ENCODE assay signal across 10 cellular contexts in the genomic region with DNA sequence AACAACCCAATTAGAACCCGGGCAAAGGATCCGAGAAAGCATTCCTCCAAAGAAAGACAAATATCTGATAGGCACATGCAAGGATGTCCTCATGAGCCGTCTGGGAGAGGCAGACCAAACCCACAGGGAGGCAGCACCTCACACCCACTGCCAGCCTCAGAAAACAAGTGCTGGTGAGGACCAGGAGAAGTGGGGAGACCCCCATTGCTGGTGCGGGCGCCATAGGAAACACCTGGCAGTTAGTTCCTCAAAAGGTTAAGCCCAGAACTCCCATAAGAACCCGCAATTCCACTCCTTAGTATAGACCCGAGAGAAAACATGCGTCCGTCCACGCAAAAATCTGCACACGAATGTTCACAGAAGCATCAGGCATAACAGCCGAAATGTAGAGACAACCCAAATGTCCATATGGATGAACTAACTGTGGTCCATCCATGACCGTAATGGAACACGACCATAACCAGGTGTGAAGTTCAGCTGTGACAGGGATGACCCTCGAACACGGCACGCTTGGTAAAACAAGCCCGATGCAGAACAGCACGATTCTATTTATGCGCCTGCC. TPM values are rescaled to one million over a fixed set of nuclear protein-coding genes. Genes with fewer than 3 reads are reported as not detected.
A peak's percentile ranks its signal among the peaks of the same experiment; 100 is the strongest.
DNase-seq lines count a peak whose midpoint lies in the region; TF ChIP-seq lines count a peak whose summit lies in the region.
"Had no signal": no experiment of that assay in that cellular context is flagged by ENCODE, and none has a peak within 500 bp of the region (broad histone marks: within the 10 kb centered on the region; RNA-seq: fewer than 3 reads in every experiment).

No MANE protein-coding gene starts in this region.

- H4K20me1 ChIP-seq in DOHH2 (ENCODE audit: control insufficient read depth, insufficient read depth, low read depth, low read length), result peaks cover 23% of the 10 kb centered on the region; the same call in 1 of the 2 replicates
- H4K20me1 ChIP-seq in MM.1S (ENCODE audit: insufficient read depth, low read length), result peaks cover 12% of the 10 kb centered on the region

- no peaks in the 10 kb centered on the region for H3K27me3 ChIP-seq in DOHH2 (ENCODE audit: control insufficient read depth, low read length)
- H3K27me3 ChIP-seq in MM.1S (replicated peaks; ENCODE audit: insufficient read depth, low read length), result no peaks in the 10 kb centered on the region
- no peaks in the 10 kb centered on the region for H3K27me3 ChIP-seq in ectodermal cell (ENCODE audit: control insufficient read depth, insufficient read depth, low read length, poor library complexity, severe bottlenecking)
- H3K27me3 ChIP-seq: tibial artery had no signal

- no peak overlapping the region for H3K9ac ChIP-seq in MM.1S (ENCODE audit: low read length)

- H3K9me2 ChIP-seq in DOHH2 (replicated peaks; ENCODE audit: control insufficient read depth, low read length) (no peaks in the 10 kb centered on the region), MM.1S (replicated peaks; ENCODE audit: insufficient read depth, low read length) (no peaks in the 10 kb centered on the region)

- H3F3A ChIP-seq in DOHH2 (ENCODE audit: control insufficient read depth, insufficient read depth) (peaks cover 7% of the 10 kb centered on the region), MM.1S (ENCODE audit: insufficient read depth, low read length) (no peaks in the 10 kb centered on the region)

- H3K4me3 Mint-ChIP-seq in osteocyte (ENCODE audit: unreplicated experiment), result no peak overlapping the region

- H3K4me1 ChIP-seq in DOHH2 (ENCODE audit: control insufficient read depth, low read length) (peaks cover 69% of the 10 kb centered on the region), MM.1S (ENCODE audit: low read length) (no peaks in the 10 kb centered on the region), ectodermal cell (ENCODE audit: control insufficient read depth, insufficient read depth, low read length) (peaks cover 45% of the 10 kb centered on the region)

- H2AFZ ChIP-seq in MM.1S (ENCODE audit: low read length), result no peak overlapping the region

- DNase-seq in MM.1S (no peak), osteocyte (ENCODE audit: extremely low spot score, unreplicated experiment) (no peak), EL (no peak), NCI-H2171 (lab: John Stamatoyannopoulos, UW) (no peak), medulla oblongata (ENCODE audit: extremely low spot score) (no peak)
- DNase-seq: activated CD8-positive, alpha-beta memory T cell treated with anti-CD3 and anti-CD28 coated beads, Interleukin-2, amount 50 U/mL, for 4 hours; T-helper 1 cell; tibial artery had no signal

- H3K9me3 Mint-ChIP-seq in osteocyte (ENCODE audit: unreplicated experiment), result no peaks in the 10 kb centered on the region

- TF ChIP-seq CTCF in DOHH2 (IDR thresholded peaks at IDR 0.05; ENCODE audit: low read depth, low read length, poor library complexity, severe bottlenecking) (no peak), MM.1S (IDR thresholded peaks at IDR 0.05; ENCODE audit: low read length) (no peak), osteocyte (IDR thresholded peaks at IDR 0.05) (no peak)

- H3K4me1 Mint-ChIP-seq in osteocyte (ENCODE audit: unreplicated experiment), result peaks cover 58% of the 10 kb centered on the region

- no peaks in the 10 kb centered on the region for H3K9me3 ChIP-seq in DOHH2 (ENCODE audit: control insufficient read depth, insufficient read depth, low read length)
- H3K9me3 ChIP-seq in MM.1S (replicated peaks; ENCODE audit: insufficient read depth, low read length), result no peaks in the 10 kb centered on the region
- H3K9me3 ChIP-seq in ectodermal cell (ENCODE audit: control insufficient read depth, low read length), result no peaks in the 10 kb centered on the region
- H3K9me3 ChIP-seq: tibial artery had no signal

- H3K27ac ChIP-seq in DOHH2 (ENCODE audit: low read depth, low read length) (peak overlapping the region; percentile 72), MM.1S (ENCODE audit: low read length) (peak overlapping the region; percentile 8; the same call in 1 of the 2 replicates), ectodermal cell (ENCODE audit: insufficient read depth, low read depth, low read length, poor library complexity, severe bottlenecking) (peak overlapping the region; percentile 16)
- H3K27ac ChIP-seq: tibial artery had no signal

- peak overlapping the region; percentile 58 for H3K27ac Mint-ChIP-seq in osteocyte (ENCODE audit: unreplicated experiment)

- 89 to 90% methylated on average over 20 of the region's 20 CpGs for WGBS in ectodermal cell, 2 experiments

- H3K79me2 ChIP-seq in DOHH2 (ENCODE audit: control insufficient read depth, low read length) (peaks cover 100% of the 10 kb centered on the region), MM.1S (ENCODE audit: low read length) (peaks cover 100% of the 10 kb centered on the region)

- H3K36me3 Mint-ChIP-seq in osteocyte (ENCODE audit: unreplicated experiment), result no peaks in the 10 kb centered on the region

- H3K4me2 ChIP-seq in DOHH2 (ENCODE audit: low read length) (peak overlapping the region; percentile 93), MM.1S (ENCODE audit: low read depth, low read length) (peak overlapping the region; percentile 16; the same call in 1 of the 2 replicates)

- H3K4me3 ChIP-seq in DOHH2 (ENCODE audit: low read length), result peak overlapping the region; percentile 66
- H3K4me3 ChIP-seq in MM.1S (ENCODE audit: low read length), result no peak overlapping the region
- no peak overlapping the region for H3K4me3 ChIP-seq in ectodermal cell (ENCODE audit: insufficient read depth, low read depth, low read length)
- H3K4me3 ChIP-seq: tibial artery had no signal

- H3K27me3 Mint-ChIP-seq in osteocyte (ENCODE audit: unreplicated experiment), result no peaks in the 10 kb centered on the region

- H3K36me3 ChIP-seq in DOHH2 (ENCODE audit: control insufficient read depth, low read length) (peaks cover 17% of the 10 kb centered on the region), MM.1S (replicated peaks; ENCODE audit: insufficient read depth, low read length) (no peaks in the 10 kb centered on the region), ectodermal cell (ENCODE audit: control insufficient read depth, insufficient read depth, low read length) (no peaks in the 10 kb centered on the region)

RNA-seq across cellular contexts. Expression of a gene that starts 7.9 kb away (rescaled TPM):
- polyA plus RNA-seq in ectodermal cell (2013, experiment 1 of 4), result 28.3 TPM
- polyA plus RNA-seq in ectodermal cell (2013, experiment 2 of 4), result 29.0 TPM
- polyA plus RNA-seq in ectodermal cell (2013, experiment 3 of 4), result 29.8 TPM
- 30.5 TPM for polyA plus RNA-seq in ectodermal cell (2013, experiment 4 of 4)
- 27.8 and 31.4 TPM in 2 replicates for total RNA-seq in osteocyte

RNA-seq across cellular contexts. Expression of a gene that starts 27.9 kb away (rescaled TPM):
- polyA plus RNA-seq in ectodermal cell (2013, experiment 1 of 4), result 37.4 TPM
- polyA plus RNA-seq in ectodermal cell (2013, experiment 2 of 4), result 40.2 TPM
- 45.5 TPM for polyA plus RNA-seq in ectodermal cell (2013, experiment 3 of 4)
- polyA plus RNA-seq in ectodermal cell (2013, experiment 4 of 4), result 45.9 TPM
- 41.6 and 47.9 TPM in 2 replicates for total RNA-seq in osteocyte

Comparison
In these comparisons a context has a peak if more than half of its experiments do, and no peak if none do; other contexts are left out.
1. H3K27ac ChIP-seq: peak in every context shown above with its lines; median percentile 72 in DOHH2; 16 in ectodermal cell; 8 in MM.1S.